2 cellular contexts compared by ENCODE assay signal in the genomic region with DNA sequence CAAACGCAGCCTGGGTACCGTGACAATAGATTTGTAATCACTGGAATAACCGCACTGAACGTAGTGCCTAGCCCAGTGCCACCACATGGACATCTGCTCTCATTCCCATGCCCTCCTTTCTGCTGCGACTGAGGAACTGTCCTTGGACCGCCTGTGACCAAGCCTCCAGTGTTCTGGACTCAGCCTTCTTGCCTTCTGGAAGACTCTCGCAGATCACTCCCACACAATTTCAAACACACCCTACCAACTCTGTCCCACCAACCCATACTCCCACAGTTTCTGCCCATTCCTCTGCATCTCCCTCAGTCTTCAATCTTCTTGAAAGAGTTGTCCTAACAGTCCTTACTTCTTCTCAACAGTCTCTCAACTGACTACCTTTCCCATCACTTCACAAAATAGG.
TF ChIP-seq lines count a peak whose summit lies in the region.

No MANE protein-coding gene starts in this region.

TF ChIP-seq in IMR-90, 13 proteins besides CTCF, POLR2A, EP300 and RAD21:
- TF ChIP-seq RFX5 (IDR thresholded peaks at IDR 0.05; ENCODE audit: low read depth, low read length) = no peak
- no peak for TF ChIP-seq CEBPB (IDR thresholded peaks at IDR 0.05; ENCODE audit: low read depth, low read length)
- TF ChIP-seq MXI1 (IDR thresholded peaks at IDR 0.05; ENCODE audit: borderline replicate concordance, low read depth, low read length) = no peak
- TF ChIP-seq RCOR1 (IDR thresholded peaks at IDR 0.05; ENCODE audit: insufficient replicate concordance, low read length) = no peak
- no peak for TF ChIP-seq FOS (IDR thresholded peaks at IDR 0.05; ENCODE audit: low read depth, low read length)
- no peak for TF ChIP-seq MAZ (IDR thresholded peaks at IDR 0.05; ENCODE audit: borderline replicate concordance, low read depth, low read length)
- TF ChIP-seq NFE2L2 (IDR thresholded peaks at IDR 0.05; ENCODE audit: low read depth, low read length) = no peak

TF ChIP-seq in K562, 482 proteins besides CTCF, POLR2A, EP300 and RAD21:
- TF ChIP-seq PHF21A (IDR thresholded peaks at IDR 0.05; ENCODE audit: borderline replicate concordance, low read depth) (no peak), ZC3H11A (IDR thresholded peaks at IDR 0.05; ENCODE audit: low read depth, low read length) (no peak), GABPB1 (CRISPR knock-in tag; IDR thresholded peaks at IDR 0.05) (0 out of 2 replicates have a peak, but pooled peaks have one; percentile 19), ZEB2 (IDR thresholded peaks at IDR 0.05) (0 out of 2 replicates have a peak, but pooled peaks have one; percentile 11), STAT5A (IDR thresholded peaks at IDR 0.05; ENCODE audit: borderline replicate concordance, low read length) (no peak), LCOR (CRISPR knock-in tag; IDR thresholded peaks at IDR 0.05) (no peak), SMARCA5 (IDR thresholded peaks at IDR 0.05) (peak; percentile 69; the same call in 1 of the 2 replicates), EHMT2 (IDR thresholded peaks at IDR 0.05) (peak; percentile 49; the same call in 1 of the 2 replicates), HDGF (IDR thresholded peaks at IDR 0.05) (peak; percentile 78; the same call in 1 of the 2 replicates), SMARCC2 (IDR thresholded peaks at IDR 0.05; ENCODE audit: low read depth) (no peak), ELF4 (CRISPR knock-in tag; IDR thresholded peaks at IDR 0.05) (0 out of 2 replicates have a peak, but pooled peaks have one; percentile 29), POLR2B (IDR thresholded peaks at IDR 0.05; ENCODE audit: low read depth, partially characterized antibody) (peak; percentile 18), THRAP3 (IDR thresholded peaks at IDR 0.05; ENCODE audit: borderline replicate concordance) (0 out of 2 replicates have a peak, but pooled peaks have one; percentile 46), CBX3 (IDR thresholded peaks at IDR 0.05; ENCODE audit: borderline replicate concordance in 1 of 2, low read length in 2 of 2) (no peak), ZFP36 (IDR thresholded peaks at IDR 0.05; ENCODE audit: low read depth, low read length, partially characterized antibody) (no peak)
- TF ChIP-seq, protein P1, sequence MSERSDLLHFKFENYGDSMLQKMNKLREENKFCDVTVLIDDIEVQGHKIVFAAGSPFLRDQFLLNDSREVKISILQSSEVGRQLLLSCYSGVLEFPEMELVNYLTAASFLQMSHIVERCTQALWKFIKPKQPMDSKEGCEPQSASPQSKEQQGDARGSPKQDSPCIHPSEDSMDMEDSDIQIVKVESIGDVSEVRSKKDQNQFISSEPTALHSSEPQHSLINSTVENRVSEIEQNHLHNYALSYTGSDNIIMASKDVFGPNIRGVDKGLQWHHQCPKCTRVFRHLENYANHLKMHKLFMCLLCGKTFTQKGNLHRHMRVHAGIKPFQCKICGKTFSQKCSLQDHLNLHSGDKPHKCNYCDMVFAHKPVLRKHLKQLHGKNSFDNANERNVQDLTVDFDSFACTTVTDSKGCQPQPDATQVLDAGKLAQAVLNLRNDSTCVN (CRISPR knock-in tag; IDR thresholded peaks at IDR 0.05) = 0 out of 2 replicates have a peak, but pooled peaks have one; percentile 73
- TF ChIP-seq, protein P2, sequence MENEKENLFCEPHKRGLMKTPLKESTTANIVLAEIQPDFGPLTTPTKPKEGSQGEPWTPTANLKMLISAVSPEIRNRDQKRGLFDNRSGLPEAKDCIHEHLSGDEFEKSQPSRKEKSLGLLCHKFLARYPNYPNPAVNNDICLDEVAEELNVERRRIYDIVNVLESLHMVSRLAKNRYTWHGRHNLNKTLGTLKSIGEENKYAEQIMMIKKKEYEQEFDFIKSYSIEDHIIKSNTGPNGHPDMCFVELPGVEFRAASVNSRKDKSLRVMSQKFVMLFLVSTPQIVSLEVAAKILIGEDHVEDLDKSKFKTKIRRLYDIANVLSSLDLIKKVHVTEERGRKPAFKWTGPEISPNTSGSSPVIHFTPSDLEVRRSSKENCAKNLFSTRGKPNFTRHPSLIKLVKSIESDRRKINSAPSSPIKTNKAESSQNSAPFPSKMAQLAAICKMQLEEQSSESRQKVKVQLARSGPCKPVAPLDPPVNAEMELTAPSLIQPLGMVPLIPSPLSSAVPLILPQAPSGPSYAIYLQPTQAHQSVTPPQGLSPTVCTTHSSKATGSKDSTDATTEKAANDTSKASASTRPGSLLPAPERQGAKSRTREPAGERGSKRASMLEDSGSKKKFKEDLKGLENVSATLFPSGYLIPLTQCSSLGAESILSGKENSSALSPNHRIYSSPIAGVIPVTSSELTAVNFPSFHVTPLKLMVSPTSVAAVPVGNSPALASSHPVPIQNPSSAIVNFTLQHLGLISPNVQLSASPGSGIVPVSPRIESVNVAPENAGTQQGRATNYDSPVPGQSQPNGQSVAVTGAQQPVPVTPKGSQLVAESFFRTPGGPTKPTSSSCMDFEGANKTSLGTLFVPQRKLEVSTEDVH (IDR thresholded peaks at IDR 0.05; ENCODE audit: low read depth, partially characterized antibody) = peak; percentile 17
- TF ChIP-seq, protein P3, sequence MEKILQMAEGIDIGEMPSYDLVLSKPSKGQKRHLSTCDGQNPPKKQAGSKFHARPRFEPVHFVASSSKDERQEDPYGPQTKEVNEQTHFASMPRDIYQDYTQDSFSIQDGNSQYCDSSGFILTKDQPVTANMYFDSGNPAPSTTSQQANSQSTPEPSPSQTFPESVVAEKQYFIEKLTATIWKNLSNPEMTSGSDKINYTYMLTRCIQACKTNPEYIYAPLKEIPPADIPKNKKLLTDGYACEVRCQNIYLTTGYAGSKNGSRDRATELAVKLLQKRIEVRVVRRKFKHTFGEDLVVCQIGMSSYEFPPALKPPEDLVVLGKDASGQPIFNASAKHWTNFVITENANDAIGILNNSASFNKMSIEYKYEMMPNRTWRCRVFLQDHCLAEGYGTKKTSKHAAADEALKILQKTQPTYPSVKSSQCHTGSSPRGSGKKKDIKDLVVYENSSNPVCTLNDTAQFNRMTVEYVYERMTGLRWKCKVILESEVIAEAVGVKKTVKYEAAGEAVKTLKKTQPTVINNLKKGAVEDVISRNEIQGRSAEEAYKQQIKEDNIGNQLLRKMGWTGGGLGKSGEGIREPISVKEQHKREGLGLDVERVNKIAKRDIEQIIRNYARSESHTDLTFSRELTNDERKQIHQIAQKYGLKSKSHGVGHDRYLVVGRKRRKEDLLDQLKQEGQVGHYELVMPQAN (IDR thresholded peaks at IDR 0.05; ENCODE audit: borderline replicate concordance) = peak; percentile 46; the same call in 1 of the 2 replicates
- TF ChIP-seq, protein P4, sequence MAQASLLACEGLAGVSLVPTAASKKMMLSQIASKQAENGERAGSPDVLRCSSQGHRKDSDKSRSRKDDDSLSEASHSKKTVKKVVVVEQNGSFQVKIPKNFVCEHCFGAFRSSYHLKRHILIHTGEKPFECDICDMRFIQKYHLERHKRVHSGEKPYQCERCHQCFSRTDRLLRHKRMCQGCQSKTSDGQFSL (CRISPR knock-in tag; IDR thresholded peaks at IDR 0.05) = no peak
- TF ChIP-seq, protein P4 (tag; IDR thresholded peaks at IDR 0.05) = no peak
TF ChIP-seq in K562: peak in this region for 11.
